Comparison of ENCODE assay signal across 17 cellular contexts in genomic region chr6:39189131-39189530, GRCh38. TPM values are rescaled to one million over a fixed set of nuclear protein-coding genes. Genes with fewer than 3 reads are reported as not detected.
"Had no signal": no experiment of that assay in that cellular context is flagged by ENCODE, and none has a peak within 500 bp of the region (broad histone marks: within the 10 kb centered on the region; RNA-seq: fewer than 3 reads in every experiment).

No MANE protein-coding gene starts in this region.

- H3K4me3 Mint-ChIP-seq: activated CD4-positive, alpha-beta memory T cell treated with anti-CD3 and anti-CD28 coated beads for 36 hours; activated CD4-positive, alpha-beta T cell treated with anti-CD3 and anti-CD28 coated beads for 36 hours; activated naive CD8-positive, alpha-beta T cell treated with anti-CD3 and anti-CD28 coated beads, Interleukin-2, amount 10 ng/mL, durations not matched to agents 7 days and 5 days; activated T-cell treated with anti-CD3 and anti-CD28 coated beads, Interleukin-2, amount 50 U/mL, for 4 hours; nephron progenitor cell; stimulated activated naive CD8-positive, alpha-beta T cell treated with anti-CD3 and anti-CD28 coated beads, Interleukin-15, Interleukin-2, amounts not matched to agents 100 ng/mL and 50 ng/mL, for 24 hours; T-helper 1 cell treated with Interleukin-12 subunit alpha and Interleukin-12 subunit beta and Interleukin-4 antibody, amounts not matched to agents 30 μg/mL and 1 μg/mL, for 36 hours had no signal

- H3K9me3 ChIP-seq: left lung, SJCRH30, suprapubic skin had no signal

- H3K27me3 Mint-ChIP-seq: activated CD4-positive, alpha-beta memory T cell treated with anti-CD3 and anti-CD28 coated beads for 36 hours; activated CD4-positive, alpha-beta T cell treated with anti-CD3 and anti-CD28 coated beads for 36 hours; activated naive CD8-positive, alpha-beta T cell treated with anti-CD3 and anti-CD28 coated beads, Interleukin-2, amount 10 ng/mL, durations not matched to agents 7 days and 5 days; stimulated activated naive CD8-positive, alpha-beta T cell treated with anti-CD3 and anti-CD28 coated beads, Interleukin-15, Interleukin-2, amounts not matched to agents 100 ng/mL and 50 ng/mL, for 24 hours; type B pancreatic cell had no signal

- H3K36me3 ChIP-seq: SJCRH30 had no signal

- H3K9me3 Mint-ChIP-seq: activated CD4-positive, alpha-beta memory T cell treated with anti-CD3 and anti-CD28 coated beads for 36 hours; activated naive CD8-positive, alpha-beta T cell treated with anti-CD3 and anti-CD28 coated beads, Interleukin-2, amount 10 ng/mL, durations not matched to agents 7 days and 5 days; activated T-cell treated with anti-CD3 and anti-CD28 coated beads, Interleukin-2, amount 50 U/mL, for 4 hours; nephron progenitor cell; stimulated activated naive CD8-positive, alpha-beta T cell treated with anti-CD3 and anti-CD28 coated beads, Interleukin-15, Interleukin-2, amounts not matched to agents 100 ng/mL and 50 ng/mL, for 24 hours; T-helper 1 cell treated with Interleukin-12 subunit alpha and Interleukin-12 subunit beta and Interleukin-4 antibody, amounts not matched to agents 30 μg/mL and 1 μg/mL, for 36 hours; type B pancreatic cell had no signal

- DNase-seq: activated gamma-delta T cell; activated naive CD8-positive, alpha-beta T cell treated with anti-CD3 and anti-CD28 coated beads, Interleukin-2, amount 10 ng/mL, durations not matched to agents 7 days and 5 days; activated T-cell treated with anti-CD3 and anti-CD28 coated beads, Interleukin-2, amount 50 U/mL, for 4 hours; left lung; nephron progenitor cell; retina; SJCRH30; stimulated activated CD4-positive, alpha-beta T cell treated with anti-CD3 and anti-CD28 coated beads, Interleukin-12 subunit alpha, Interleukin-12 subunit beta, amount 100 ng/mL, for 4 hours; stimulated activated CD4-positive, alpha-beta T cell treated with anti-CD3 and anti-CD28 coated beads, Interleukin-1b, Interleukin-23, amount 100 ng/mL, for 48 hours had no signal

- H3K27ac Mint-ChIP-seq: activated CD4-positive, alpha-beta memory T cell treated with anti-CD3 and anti-CD28 coated beads for 36 hours; nephron progenitor cell; stimulated activated naive CD8-positive, alpha-beta T cell treated with anti-CD3 and anti-CD28 coated beads, Interleukin-15, Interleukin-2, amounts not matched to agents 100 ng/mL and 50 ng/mL, for 24 hours had no signal

- H3K27me3 ChIP-seq: left lung, SJCRH30, suprapubic skin had no signal

- FAIRE-seq: frontal cortex had no signal

- H3K27ac ChIP-seq: suprapubic skin had no signal

- H3K4me3 ChIP-seq: left lung, SJCRH30, suprapubic skin had no signal

- ATAC-seq: activated T-cell treated with anti-CD3 and anti-CD28 coated beads, Interleukin-2, amount 50 U/mL, for 4 hours had no signal

RNA-seq across cellular contexts. Expression of gene KCNK5, which starts 40.1 kb away (rescaled TPM):
- total RNA-seq: myocyte had no signal
